Comparison of ENCODE assay signal across 27 cellular contexts in the genomic region with DNA sequence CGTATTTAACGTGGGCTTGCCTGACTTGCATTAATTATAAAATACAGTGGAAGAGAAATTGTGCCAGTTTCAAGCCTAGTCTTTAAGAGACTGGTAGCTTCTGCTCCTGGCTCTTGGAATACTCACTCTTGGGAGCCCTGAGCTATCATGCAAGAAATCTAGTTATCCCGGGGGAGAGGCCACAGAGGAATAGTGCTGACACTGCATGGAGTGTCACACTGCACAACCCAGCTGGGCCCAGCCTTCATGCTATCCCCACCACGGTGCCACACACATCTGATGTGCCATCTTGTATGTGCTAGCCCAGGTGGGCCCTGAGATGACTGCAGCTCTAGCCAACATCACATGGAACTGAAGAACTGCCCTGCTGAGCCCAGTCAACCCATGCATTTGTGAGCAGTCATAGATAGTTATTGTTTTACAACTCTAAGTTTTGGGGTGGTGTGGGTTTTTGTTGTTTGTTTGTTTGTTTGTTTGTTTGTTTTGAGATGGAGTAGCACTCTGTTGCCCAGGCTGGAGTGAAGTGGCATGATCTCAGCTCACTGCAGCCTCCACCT. TPM values are rescaled to one million over a fixed set of nuclear protein-coding genes. Genes with fewer than 3 reads are reported as not detected.
DNase-seq lines count a peak whose midpoint lies in the region; ATAC-seq, FAIRE-seq and TF ChIP-seq lines count a peak whose summit lies in the region.
"Had no signal": no experiment of that assay in that cellular context is flagged by ENCODE, and none has a peak within 500 bp of the region (broad histone marks: within the 10 kb centered on the region; RNA-seq: fewer than 3 reads in every experiment).

No MANE protein-coding gene starts in this region.

- CTCF ChIA-PET in K562 (lab: Yijun Ruan, JAX; ENCODE audit: low intra/inter-chr PET ratio): no interaction called here

- TF ChIP-seq EP300 in K562 (IDR thresholded peaks at IDR 0.05; ENCODE audit: low read length): no peak

- peaks cover 14% of the 10 kb centered on the region; the same call in 1 of the 2 replicates for H3F3A ChIP-seq in GM23338 (replicated peaks; ENCODE audit: low read depth)

- H3K36me3 ChIP-seq in heart left ventricle (peaks cover 0 to 4% (median 0%) of the 10 kb centered on the region in 9 donors), GM23338 (ENCODE audit: insufficient read depth) (no peaks in the 10 kb centered on the region), K562 (ENCODE audit: control insufficient read depth, insufficient read depth, low read length) (no peaks in the 10 kb centered on the region), osteoblast (ENCODE audit: insufficient read depth, low read length) (no peaks in the 10 kb centered on the region)
- H3K36me3 ChIP-seq: HAP-1 had no signal

- H3K27me3 ChIP-seq in heart left ventricle: no peaks in the 10 kb centered on the region
- no peaks in the 10 kb centered on the region for H3K27me3 ChIP-seq in GM23338 (ENCODE audit: insufficient read depth)
- H3K27me3 ChIP-seq in K562 (ENCODE audit: control insufficient read depth in 2 of 2, insufficient read depth in 2 of 2, low read length in 2 of 2): no peaks in the 10 kb centered on the region
- no peaks in the 10 kb centered on the region for H3K27me3 ChIP-seq in osteoblast (ENCODE audit: insufficient read depth, low read length)
- H3K27me3 ChIP-seq: BLaER1 treated with 17β-estradiol and CSF1 and Interleukin-3, amounts not matched to agents 10 nM and 100 nM; SJCRH30 had no signal

- H3K4me1 Mint-ChIP-seq in GM23338: peaks cover 25% of the 10 kb centered on the region
- H3K4me1 Mint-ChIP-seq in natural killer cell: peaks cover 0 to 25% of the 10 kb centered on the region in 2 donors

- H3K27ac Mint-ChIP-seq in GM23338 (no peak overlapping the region), natural killer cell (no peak overlapping the region)
- H3K27ac Mint-ChIP-seq: HFFc6, IgD-negative memory B cell had no signal

- H3K27ac ChIP-seq in heart left ventricle (no peak overlapping the region), GM23338 (ENCODE audit: low read depth) (no peak overlapping the region), K562 (ENCODE audit: extremely low read depth, low read depth, low read length) (no peak overlapping the region), osteoblast (ENCODE audit: low read depth, low read length) (no peak overlapping the region), caudate nucleus (ENCODE audit: low read depth, low read length) (no peak overlapping the region)
- H3K27ac ChIP-seq: BLaER1 treated with 17β-estradiol and CSF1 and Interleukin-3, amounts not matched to agents 10 nM and 100 nM; GM23248; SJCRH30 had no signal

- TF ChIP-seq POLR2A in heart left ventricle (IDR thresholded peaks at IDR 0.05): no peak
- TF ChIP-seq POLR2A in K562 (conservative IDR thresholded peaks at IDR 0.05): no peak

- TF ChIP-seq RAD21 in K562 (CRISPR knock-in tag; conservative IDR thresholded peaks at IDR 0.05 in 1 of 2, IDR thresholded peaks at IDR 0.05 in 1 of 2): no peak

- peaks cover 9% of the 10 kb centered on the region for H3K9me3 Mint-ChIP-seq in GM23338
- no peaks in the 10 kb centered on the region for H3K9me3 Mint-ChIP-seq in natural killer cell
- H3K9me3 Mint-ChIP-seq: HFFc6 had no signal

- DNase-seq in Right ventricle myocardium inferior (ENCODE audit: missing footprints) (peak; percentile 22), heart left ventricle (no peak), GM23338 (ENCODE audit: low spot score) (no peak), K562 (ENCODE audit: extremely low read depth in 1 of 4, low spot score in 3 of 4) (no peak), osteoblast (ENCODE audit: insufficient read length, low spot score, missing footprints) (peak; percentile 11), natural killer cell (no peak), caudate nucleus (lab: John Stamatoyannopoulos, UW) (no peak)
- DNase-seq: Calu3, DMS79 treated with DMSO at 0.1 percent for 48 hours, GM23248, HFFc6, NCI-H1048, NCI-H1417, NCI-H1694, NCI-H2081 treated with DMSO at 0.1 percent for 48 hours, NCI-H446, NCI-H524 treated with DMSO at 0.1 percent for 48 hours, NCI-H774 had no signal

- ATAC-seq in Right ventricle myocardium inferior: no peak
- ATAC-seq in heart left ventricle: no peak
- ATAC-seq in GM23338: no peak
- no peak for ATAC-seq in K562
- ATAC-seq in HG03571 (IDR thresholded peaks at IDR 0.05; ENCODE audit: unreplicated experiment): no peak
- no peak for ATAC-seq in natural killer cell
- ATAC-seq: SK-N-SH treated with all-trans-retinoic acid at 6 μM for 48 hours had no signal

- no peak for FAIRE-seq in K562 (lab: Jason Lieb, UNC)
- FAIRE-seq: GM18507 had no signal

- H3K4me3 ChIP-seq in heart left ventricle: no peak overlapping the region
- no peak overlapping the region for H3K4me3 ChIP-seq in GM23338
- no peak overlapping the region for H3K4me3 ChIP-seq in K562
- no peak overlapping the region for H3K4me3 ChIP-seq in osteoblast (ENCODE audit: insufficient read depth, low read length)
- H3K4me3 ChIP-seq: BLaER1 treated with 17β-estradiol and CSF1 and Interleukin-3, amounts not matched to agents 10 nM and 100 nM; GM23248; HAP-1; SJCRH30 had no signal

- peak overlapping the region in 1 of 2 experiments; percentile 82; a peak in 2 of 4 replicates for H3K9ac ChIP-seq in K562 (ENCODE audit: insufficient read depth in 1 of 2, low read depth in 2 of 2, low read length in 2 of 2)
- H3K9ac ChIP-seq: BLaER1 treated with 17β-estradiol and CSF1 and Interleukin-3, amounts not matched to agents 10 nM and 100 nM; GM23248 had no signal

- TF ChIP-seq CTCF in heart left ventricle (IDR thresholded peaks at IDR 0.05) (no peak), GM23338 (conservative IDR thresholded peaks at IDR 0.05; ENCODE audit: low read depth in 2 of 2) (no peak), K562 (IDR thresholded peaks at IDR 0.05 in 2 of 3, conservative IDR thresholded peaks at IDR 0.05 in 1 of 3; ENCODE audit: insufficient read depth in 2 of 3, low read depth in 1 of 3, low read length in 3 of 3) (no peak), osteoblast (IDR thresholded peaks at IDR 0.05; ENCODE audit: extremely low read depth, low read depth, low read length) (no peak), natural killer cell (IDR thresholded peaks at IDR 0.05) (no peak)

- H3K4me3 Mint-ChIP-seq in GM23338 (no peak overlapping the region), natural killer cell (no peak overlapping the region)
- H3K4me3 Mint-ChIP-seq: HFFc6 had no signal

- no peaks in the 10 kb centered on the region for H3K9me1 ChIP-seq in K562 (ENCODE audit: control insufficient read depth, insufficient read depth, low read length)

- H3K9me3 ChIP-seq in heart left ventricle (peaks cover 0 to 5% (median 0%) of the 10 kb centered on the region in 12 donors), K562 (replicated peaks; ENCODE audit: control insufficient read depth, insufficient read depth, low read depth, low read length) (no peaks in the 10 kb centered on the region), osteoblast (ENCODE audit: low read depth, low read length) (no peaks in the 10 kb centered on the region)
- H3K9me3 ChIP-seq: HAP-1, SJCRH30 had no signal

- H2AFZ ChIP-seq in GM23338: no peak overlapping the region
- H2AFZ ChIP-seq in K562 (ENCODE audit: low read depth, low read length): no peak overlapping the region
- no peak overlapping the region for H2AFZ ChIP-seq in osteoblast (ENCODE audit: low read length)
- H2AFZ ChIP-seq: GM23248 had no signal

- H3K36me3 Mint-ChIP-seq in GM23338 (ENCODE audit: low read depth): peaks cover 7% of the 10 kb centered on the region; the same call in 1 of the 3 replicates
- H3K36me3 Mint-ChIP-seq in natural killer cell: no peaks in the 10 kb centered on the region

- in situ Hi-C loops in K562 (cut with MboI): no loop called here

- H3K79me2 ChIP-seq in GM23338 (replicated peaks; ENCODE audit: insufficient read depth): no peaks in the 10 kb centered on the region
- H3K79me2 ChIP-seq in K562 (ENCODE audit: control insufficient read depth, insufficient read depth, low read length): peaks cover 7% of the 10 kb centered on the region; the same call in 1 of the 3 replicates
- peaks cover 12% of the 10 kb centered on the region for H3K79me2 ChIP-seq in osteoblast (ENCODE audit: insufficient read depth, low read length)

- H3K27me3 Mint-ChIP-seq in GM23338 (ENCODE audit: insufficient read depth, low read depth, poor library complexity) (peaks cover 21% of the 10 kb centered on the region), natural killer cell (ENCODE audit: low read depth in 2 of 2) (no peaks in the 10 kb centered on the region)
- H3K27me3 Mint-ChIP-seq: IgD-negative memory B cell had no signal

- WGBS in heart left ventricle, 4 donors: 76 to 93% (median 91%) methylated on average over 4 of the region's 4 CpGs
- WGBS in K562 (ENCODE audit: insufficient coverage, low coverage, missing lambda C conversion rate): 34% methylated on average over 4 of the region's 4 CpGs

- H3K9me2 ChIP-seq in GM23338 (ENCODE audit: insufficient read depth): no peaks in the 10 kb centered on the region

- BruUV-seq in K562 (replicated peaks; lab: Mats Ljungman, UMichigan): no TSS peak

- peaks cover 0 to 30% (median 16%) of the 10 kb centered on the region in 12 donors for H3K4me1 ChIP-seq in heart left ventricle
- H3K4me1 ChIP-seq in GM23338 (ENCODE audit: insufficient read depth): peaks cover 23% of the 10 kb centered on the region; the same call in 1 of the 2 replicates
- H3K4me1 ChIP-seq in K562 (replicated peaks in 1 of 2; ENCODE audit: control insufficient read depth in 2 of 2, insufficient read depth in 2 of 2, low read length in 2 of 2): peaks cover 18 to 40% of the 10 kb centered on the region in 2 experiments
- peaks cover 22% of the 10 kb centered on the region for H3K4me1 ChIP-seq in osteoblast (ENCODE audit: insufficient read depth, low read length)
- H3K4me1 ChIP-seq: SJCRH30 had no signal

- intact Hi-C loops in Right ventricle myocardium inferior (cut with DNase I): loop anchor here (5.0 kb wide), 1 partner anchor 74 kb away; the partner anchor contains the start of gene DBP
- intact Hi-C loops in heart left ventricle (cut with DNase I): loop anchor here in 7 of 10 donors (5.0 to 10.0 kb wide), 2 partner anchors 34 to 66 kb away; partner anchors contain the start of gene CA11 (in 1 of the 7)
- intact Hi-C loops in K562 (cut with micrococcal nuclease): no loop called here
- intact Hi-C loops in natural killer cell (cut with micrococcal nuclease): no loop called here

- H4K20me1 ChIP-seq in GM23338 (replicated peaks; ENCODE audit: insufficient read depth): no peaks in the 10 kb centered on the region
- H4K20me1 ChIP-seq in K562 (replicated peaks; ENCODE audit: control insufficient read depth, insufficient read depth, low read length): no peaks in the 10 kb centered on the region
- H4K20me1 ChIP-seq in osteoblast (ENCODE audit: insufficient read depth, low read length): no peaks in the 10 kb centered on the region
- H4K20me1 ChIP-seq: BLaER1 treated with 17β-estradiol and CSF1 and Interleukin-3, amounts not matched to agents 10 nM and 100 nM had no signal

- H3K4me2 ChIP-seq in GM23338 (no peak overlapping the region), K562 (ENCODE audit: insufficient read depth, low read length) (no peak overlapping the region), osteoblast (ENCODE audit: insufficient read depth, low read length) (no peak overlapping the region)
- H3K4me2 ChIP-seq: BLaER1 treated with 17β-estradiol and CSF1 and Interleukin-3, amounts not matched to agents 10 nM and 100 nM had no signal

- POLR2A ChIA-PET in K562 (lab: Yijun Ruan, JAX): interaction anchor here (0.6 kb wide), 1 partner anchor 583 kb away, joined by 3 read pairs; no protein-coding TSS in a partner anchor

RNA-seq across cellular contexts. Expression of gene MAMSTR, which starts 8.3 kb away (rescaled TPM):
- total RNA-seq in Right ventricle myocardium inferior (4.2 TPM), heart left ventricle (1 to 10 TPM in 7 of 9 donors, under 1 TPM in 2; 0.65 to 5.5 (median 1.7) TPM), K562 (2014; rRNA removed) (0.27 and 0.45 TPM in 2 replicates), K562 (2014; rRNA removed; fragmentation: Illumina TruSeq; extraction: Trizol) (0.22 and 0.29 TPM in 2 replicates), K562 (2015; rRNA removed; fragmentation: Illumina TruSeq; extraction: Trizol) (0.49 and 0.51 TPM in 2 replicates), K562 (2021) (1.00 and 1.3 TPM in 2 replicates), osteoblast (0.36 and 0.59 TPM in 2 replicates), natural killer cell (1 to 10 TPM in 1 of 3 donors, under 1 TPM in 2; 0.56 to 1.2 (median 0.98) TPM)
- polyA plus RNA-seq in heart left ventricle (1 to 10 TPM; 2.0 to 3.7 TPM), GM23338 (2016; fragmentation: Nextera tagmentation; extraction: Ambion mirVana) (2.0 and 2.5 TPM in 2 replicates), K562 (2011; rRNA removed) (0.27 and 0.29 TPM in 2 replicates), K562 (2014; fragmentation: Illumina TruSeq; extraction: Trizol) (0.55 and 0.73 TPM in 2 replicates), K562 (2014; fragmentation: Nextera tagmentation; extraction: Ambion mirVana) (under 1 TPM in 1 of 2 experiments, not detected in 1; 0.08 TPM), K562 (2014; rRNA removed) (0.84 and 0.91 TPM in 2 replicates)
- total RNA-seq in GM23338 (2014; rRNA removed; shearing (Covaris generic)): 0.39 and 1.9 TPM in 2 replicates
- 1.8 and 3.4 TPM in 2 replicates for total RNA-seq in K562 (2011; cell fraction: chromatin; rRNA removed; ENCODE audit: low replicate concordance)
- 2.5 and 3.2 TPM in 2 replicates for total RNA-seq in K562 (2011; cell fraction: nucleolus; rRNA removed)
- 2.4 and 2.7 TPM in 2 replicates for total RNA-seq in K562 (2011; cell fraction: nucleoplasm; rRNA removed)
- polyA plus RNA-seq in K562 (2011; cell fraction: cytosol; rRNA removed): 0.37 and 0.70 TPM in 2 replicates
- polyA plus RNA-seq in K562 (2011; cell fraction: nucleus; rRNA removed): 0.66 and 0.73 TPM in 2 replicates
- polyA plus RNA-seq in K562 (2012): 0.50 and 0.64 TPM in 2 replicates
- 0.35 and 0.51 TPM in 2 replicates for polyA minus RNA-seq in K562 (2011; rRNA and poly(A)+ RNA removed)
- not detected in 2 replicates for polyA minus RNA-seq in K562 (2011; cell fraction: cytosol; rRNA and poly(A)+ RNA removed)
- polyA minus RNA-seq in K562 (2011; cell fraction: nucleus; rRNA and poly(A)+ RNA removed): 0.67 and 0.78 TPM in 2 replicates

RNA-seq across cellular contexts. Expression of gene FUT2, which starts 15.4 kb away (rescaled TPM):
- total RNA-seq in Right ventricle myocardium inferior (not detected), heart left ventricle (under 1 TPM in 1 of 9 donors, not detected in 8; 0.14 TPM), K562 (2014; rRNA removed) (not detected in 2 replicates), K562 (2014; rRNA removed; fragmentation: Illumina TruSeq; extraction: Trizol) (not detected in 2 replicates), K562 (2015; rRNA removed; fragmentation: Illumina TruSeq; extraction: Trizol) (not detected in 2 replicates), K562 (2021) (not detected in 2 replicates), osteoblast (not detected in 2 replicates), natural killer cell (not detected)
- polyA plus RNA-seq in heart left ventricle (under 1 TPM in 1 of 2 donors, not detected in 1; 0.19 TPM), GM23338 (2016; fragmentation: Nextera tagmentation; extraction: Ambion mirVana) (4.8 and 5.0 TPM in 2 replicates), K562 (2011; rRNA removed) (not detected in 2 replicates), K562 (2014; fragmentation: Illumina TruSeq; extraction: Trizol) (not detected in 2 replicates), K562 (2014; fragmentation: Nextera tagmentation; extraction: Ambion mirVana) (under 1 TPM; 0.03 to 0.04 TPM), K562 (2014; rRNA removed) (not detected in 2 replicates)
- total RNA-seq in GM23338 (2014; rRNA removed; shearing (Covaris generic)): 2.2 and 5.6 TPM in 2 replicates
- total RNA-seq in K562 (2011; cell fraction: chromatin; rRNA removed; ENCODE audit: low replicate concordance): not detected in 2 replicates
- total RNA-seq in K562 (2011; cell fraction: nucleolus; rRNA removed): not detected in 2 replicates
- not detected in 2 replicates for total RNA-seq in K562 (2011; cell fraction: nucleoplasm; rRNA removed)
- not detected in 2 replicates for polyA plus RNA-seq in K562 (2011; cell fraction: cytosol; rRNA removed)
- not detected in 2 replicates for polyA plus RNA-seq in K562 (2011; cell fraction: nucleus; rRNA removed)
- 0.21 and 0.40 TPM in 2 replicates for polyA plus RNA-seq in K562 (2012)
- not detected in 2 replicates for polyA minus RNA-seq in K562 (2011; rRNA and poly(A)+ RNA removed)
- not detected in 2 replicates for polyA minus RNA-seq in K562 (2011; cell fraction: cytosol; rRNA and poly(A)+ RNA removed)
- polyA minus RNA-seq in K562 (2011; cell fraction: nucleus; rRNA and poly(A)+ RNA removed): not detected in 2 replicates
- total RNA-seq: A172, GM23248, HFFc6 had no signal
- polyA plus RNA-seq: AG04450, IgD-negative memory B cell had no signal

RNA-seq across cellular contexts. Expression of gene RASIP1, which starts 29.2 kb away (rescaled TPM):
- total RNA-seq in Right ventricle myocardium inferior: 15.3 TPM
- total RNA-seq in heart left ventricle: 10 to 100 TPM; 10.0 to 28.1 (median 15.3) TPM
- polyA plus RNA-seq in heart left ventricle: 10 to 100 TPM; 14.6 to 15.7 TPM
- total RNA-seq in GM23338 (2014; rRNA removed; shearing (Covaris generic)): 14.8 and 18.0 TPM in 2 replicates
- polyA plus RNA-seq in GM23338 (2016; fragmentation: Nextera tagmentation; extraction: Ambion mirVana): 9.2 and 11.2 TPM in 2 replicates
- total RNA-seq in K562 (2011; cell fraction: chromatin; rRNA removed; ENCODE audit: low replicate concordance): 10.4 and 13.7 TPM in 2 replicates
- 7.4 and 8.8 TPM in 2 replicates for total RNA-seq in K562 (2011; cell fraction: nucleolus; rRNA removed)
- 10.0 and 11.1 TPM in 2 replicates for total RNA-seq in K562 (2011; cell fraction: nucleoplasm; rRNA removed)
- 2.7 and 3.7 TPM in 2 replicates for total RNA-seq in K562 (2014; rRNA removed)
- 0.58 and 0.61 TPM in 2 replicates for total RNA-seq in K562 (2014; rRNA removed; fragmentation: Illumina TruSeq; extraction: Trizol)
- total RNA-seq in K562 (2015; rRNA removed; fragmentation: Illumina TruSeq; extraction: Trizol): 1.4 and 1.7 TPM in 2 replicates
- total RNA-seq in K562 (2021): 3.4 and 4.6 TPM in 2 replicates
- polyA plus RNA-seq in K562 (2011; rRNA removed): 1.4 and 2.1 TPM in 2 replicates
- 2.3 and 3.3 TPM in 2 replicates for polyA plus RNA-seq in K562 (2011; cell fraction: cytosol; rRNA removed)
- polyA plus RNA-seq in K562 (2011; cell fraction: nucleus; rRNA removed): 5.2 and 8.5 TPM in 2 replicates
- 3.2 and 5.2 TPM in 2 replicates for polyA plus RNA-seq in K562 (2012)
- polyA plus RNA-seq in K562 (2014; fragmentation: Illumina TruSeq; extraction: Trizol): 1.5 and 2.6 TPM in 2 replicates
- under 1 TPM; 0.20 to 0.24 TPM for polyA plus RNA-seq in K562 (2014; fragmentation: Nextera tagmentation; extraction: Ambion mirVana)
- 4.7 and 6.1 TPM in 2 replicates for polyA plus RNA-seq in K562 (2014; rRNA removed)
- 1.1 and 1.6 TPM in 2 replicates for polyA minus RNA-seq in K562 (2011; rRNA and poly(A)+ RNA removed)
- polyA minus RNA-seq in K562 (2011; cell fraction: cytosol; rRNA and poly(A)+ RNA removed): 1.0 and 4.6 TPM in 2 replicates
- 1.3 and 2.0 TPM in 2 replicates for polyA minus RNA-seq in K562 (2011; cell fraction: nucleus; rRNA and poly(A)+ RNA removed)
- 2.1 and 3.6 TPM in 2 replicates for total RNA-seq in osteoblast
- not detected for total RNA-seq in natural killer cell
- total RNA-seq: GM23248 had no signal

RNA-seq across cellular contexts. Expression of gene IZUMO1, which starts 35.5 kb away (rescaled TPM):
- 0.49 TPM for total RNA-seq in Right ventricle myocardium inferior
- under 1 TPM; 0.13 to 0.56 (median 0.42) TPM for total RNA-seq in heart left ventricle
- under 1 TPM; 0.53 to 0.93 TPM for polyA plus RNA-seq in heart left ventricle
- total RNA-seq in GM23338 (2014; rRNA removed; shearing (Covaris generic)): 1.7 and 3.5 TPM in 2 replicates
- polyA plus RNA-seq in GM23338 (2016; fragmentation: Nextera tagmentation; extraction: Ambion mirVana): 1.2 and 1.3 TPM in 2 replicates
- 23.8 and 28.5 TPM in 2 replicates for total RNA-seq in K562 (2011; cell fraction: chromatin; rRNA removed; ENCODE audit: low replicate concordance)
- total RNA-seq in K562 (2011; cell fraction: nucleolus; rRNA removed): 10.5 and 17.9 TPM in 2 replicates
- 18.7 and 19.0 TPM in 2 replicates for total RNA-seq in K562 (2011; cell fraction: nucleoplasm; rRNA removed)
- 0.14 and 0.78 TPM in 2 replicates for total RNA-seq in K562 (2014; rRNA removed)
- 0.61 and 1.3 TPM in 2 replicates for total RNA-seq in K562 (2014; rRNA removed; fragmentation: Illumina TruSeq; extraction: Trizol)
- total RNA-seq in K562 (2015; rRNA removed; fragmentation: Illumina TruSeq; extraction: Trizol): 0.40 and 0.49 TPM in 2 replicates
- 2.1 and 2.2 TPM in 2 replicates for total RNA-seq in K562 (2021)
- 0.54 and 0.57 TPM in 2 replicates for polyA plus RNA-seq in K562 (2011; rRNA removed)
- 0.16 and 0.67 TPM in 2 replicates for polyA plus RNA-seq in K562 (2011; cell fraction: cytosol; rRNA removed)
- polyA plus RNA-seq in K562 (2011; cell fraction: nucleus; rRNA removed): 3.1 and 3.5 TPM in 2 replicates
- 1.4 and 1.7 TPM in 2 replicates for polyA plus RNA-seq in K562 (2012)
- polyA plus RNA-seq in K562 (2014; fragmentation: Illumina TruSeq; extraction: Trizol): 0.29 and 1.1 TPM in 2 replicates
- under 1 TPM; 0.24 to 0.73 TPM for polyA plus RNA-seq in K562 (2014; fragmentation: Nextera tagmentation; extraction: Ambion mirVana)
- polyA plus RNA-seq in K562 (2014; rRNA removed): 0.39 and 1.2 TPM in 2 replicates
- polyA minus RNA-seq in K562 (2011; rRNA and poly(A)+ RNA removed): 0.63 TPM in 1 of 2 replicates, not detected in the other
- polyA minus RNA-seq in K562 (2011; cell fraction: cytosol; rRNA and poly(A)+ RNA removed): not detected in 2 replicates
- polyA minus RNA-seq in K562 (2011; cell fraction: nucleus; rRNA and poly(A)+ RNA removed): 0.67 and 0.89 TPM in 2 replicates
- total RNA-seq in osteoblast: not detected in 2 replicates
- not detected for total RNA-seq in natural killer cell
- total RNA-seq: A172, GM23248, HFFc6, SJCRH30 had no signal
- polyA plus RNA-seq: AG04450, GM23248, IgD-negative memory B cell had no signal

RNA-seq across cellular contexts. Expression of gene NTN5, which starts 38.4 kb away (rescaled TPM):
- total RNA-seq in Right ventricle myocardium inferior: 0.14 TPM
- total RNA-seq in heart left ventricle: under 1 TPM in 3 of 9 donors, not detected in 6; 0.12 to 0.42 (median 0.20) TPM
- polyA plus RNA-seq in heart left ventricle: under 1 TPM in 1 of 2 donors, not detected in 1; 0.11 TPM
- total RNA-seq in GM23338 (2014; rRNA removed; shearing (Covaris generic)): 0.82 and 0.94 TPM in 2 replicates
- 0.38 and 0.52 TPM in 2 replicates for polyA plus RNA-seq in GM23338 (2016; fragmentation: Nextera tagmentation; extraction: Ambion mirVana)
- total RNA-seq in K562 (2011; cell fraction: chromatin; rRNA removed; ENCODE audit: low replicate concordance): 0.32 TPM in 1 of 2 replicates, not detected in the other
- total RNA-seq in K562 (2011; cell fraction: nucleolus; rRNA removed): 0.13 TPM in 1 of 2 replicates, not detected in the other
- total RNA-seq in K562 (2011; cell fraction: nucleoplasm; rRNA removed): 0.31 TPM in 1 of 2 replicates, not detected in the other
- not detected in 2 replicates for total RNA-seq in K562 (2014; rRNA removed)
- not detected in 2 replicates for total RNA-seq in K562 (2014; rRNA removed; fragmentation: Illumina TruSeq; extraction: Trizol)
- total RNA-seq in K562 (2015; rRNA removed; fragmentation: Illumina TruSeq; extraction: Trizol): not detected in 2 replicates
- not detected in 2 replicates for total RNA-seq in K562 (2021)
- polyA plus RNA-seq in K562 (2011; rRNA removed): 0.04 TPM in 1 of 2 replicates, not detected in the other
- not detected in 2 replicates for polyA plus RNA-seq in K562 (2011; cell fraction: cytosol; rRNA removed)
- polyA plus RNA-seq in K562 (2011; cell fraction: nucleus; rRNA removed): 0.09 and 0.21 TPM in 2 replicates
- 0.07 and 0.28 TPM in 2 replicates for polyA plus RNA-seq in K562 (2012)
- polyA plus RNA-seq in K562 (2014; fragmentation: Illumina TruSeq; extraction: Trizol): not detected in 2 replicates
- polyA plus RNA-seq in K562 (2014; fragmentation: Nextera tagmentation; extraction: Ambion mirVana): not detected
- 0.07 TPM in 1 of 2 replicates, not detected in the other for polyA plus RNA-seq in K562 (2014; rRNA removed)
- not detected in 2 replicates for polyA minus RNA-seq in K562 (2011; rRNA and poly(A)+ RNA removed)
- polyA minus RNA-seq in K562 (2011; cell fraction: cytosol; rRNA and poly(A)+ RNA removed): not detected in 2 replicates
- polyA minus RNA-seq in K562 (2011; cell fraction: nucleus; rRNA and poly(A)+ RNA removed): not detected in 2 replicates
- total RNA-seq in osteoblast: under 0.01 and 0.29 TPM in 2 replicates
- 1 to 10 TPM; 1.3 to 3.4 (median 2.1) TPM for total RNA-seq in natural killer cell
- total RNA-seq: A172 had no signal
- polyA plus RNA-seq: GM23248 had no signal

Comparison
In these comparisons a context has a peak if more than half of its experiments do, and no peak if none do; other contexts are left out.
1. DNase-seq: peak in Right ventricle myocardium inferior (single experiment) and osteoblast (single experiment); none in heart left ventricle (0 of 5), GM23338 (single experiment), K562 (0 of 4), natural killer cell (single experiment) and caudate nucleus (0 of 61).
2. intact Hi-C loops: an anchor here in Right ventricle myocardium inferior (5.0 kb wide) and heart left ventricle (5.0 to 10.0 kb wide); none called in K562 and natural killer cell.